26 cellular contexts compared by ENCODE assay signal in genomic region chr6:48140221-48140620, GRCh38. TPM values are rescaled to one million over a fixed set of nuclear protein-coding genes. Genes with fewer than 3 reads are reported as not detected.
A peak's percentile ranks its signal among the peaks of the same experiment; 100 is the strongest.
DNase-seq lines count a peak whose midpoint lies in the region; ATAC-seq and TF ChIP-seq lines count a peak whose summit lies in the region.
"Had no signal": no experiment of that assay in that cellular context is flagged by ENCODE, and none has a peak within 500 bp of the region (broad histone marks: within the 10 kb centered on the region; RNA-seq: fewer than 3 reads in every experiment).

No MANE protein-coding gene starts in this region.

- no peak overlapping the region for H3K27ac Mint-ChIP-seq in MCF 10A (ENCODE audit: low read depth, unreplicated experiment)
- H3K27ac Mint-ChIP-seq: CD14-positive monocyte; CD8-positive, alpha-beta memory T cell had no signal

- H3K4me1 Mint-ChIP-seq in MCF 10A (ENCODE audit: insufficient read depth, unreplicated experiment) = peaks cover 46% of the 10 kb centered on the region
- H3K4me1 Mint-ChIP-seq: CD14-positive monocyte; CD8-positive, alpha-beta memory T cell had no signal

- H3K9me3 ChIP-seq in breast epithelium (no peaks in the 10 kb centered on the region), adipocyte (ENCODE audit: control insufficient read depth, low read length) (no peaks in the 10 kb centered on the region), tibial nerve (no peaks in the 10 kb centered on the region)
- H3K9me3 ChIP-seq: BE2C had no signal

- no peaks in the 10 kb centered on the region for H3K4me1 ChIP-seq in breast epithelium
- H3K4me1 ChIP-seq in adipocyte (ENCODE audit: control insufficient read depth, insufficient read depth, low read length) = peaks cover 31% of the 10 kb centered on the region
- peaks cover 18% of the 10 kb centered on the region for H3K4me1 ChIP-seq in foreskin keratinocyte
- peaks cover 0 to 7% (median 0%) of the 10 kb centered on the region in 4 donors for H3K4me1 ChIP-seq in tibial nerve
- H3K4me1 ChIP-seq: BE2C had no signal

- 75 to 79% methylated on average over 1 of the region's 1 CpG for WGBS in tibial nerve, 2 donors

- H3K27me3 Mint-ChIP-seq in MCF 10A (ENCODE audit: insufficient read depth, unreplicated experiment) = no peaks in the 10 kb centered on the region
- H3K27me3 Mint-ChIP-seq: CD8-positive, alpha-beta memory T cell had no signal

- DNase-seq in MCF 10A (ENCODE audit: unreplicated experiment) (peak; percentile 18), breast epithelium (ENCODE audit: low spot score in 2 of 2) (no peak), adipocyte (ENCODE audit: low read depth) (peak; percentile 11), foreskin keratinocyte (peak in 1 of 2 donors; percentile 28), tibial nerve (ENCODE audit: low spot score in 2 of 2) (no peak), NCI-H69 (lab: John Stamatoyannopoulos, UW) (no peak), NCI-H748 (lab: John Stamatoyannopoulos, UW; ENCODE audit: unreplicated experiment) (no peak)
- DNase-seq: ACHN; BE2C; Calu3; CD8-positive, alpha-beta memory T cell; DMS153; DND-41; H7; Kasumi-1; MV-4-11; NCI-H1105; NCI-H146; NCI-H1930; NCI-H2107; NCI-H524; RPMI8226; SHP77 treated with DMSO at 0.1 percent for 48 hours had no signal

- TF ChIP-seq CTCF in MCF 10A (IDR thresholded peaks at IDR 0.05; ENCODE audit: unreplicated experiment) = no peak
- TF ChIP-seq CTCF in breast epithelium (IDR thresholded peaks at IDR 0.05) = no peak
- TF ChIP-seq CTCF in foreskin keratinocyte (conservative IDR thresholded peaks at IDR 0.05) = no peak
- TF ChIP-seq CTCF in tibial nerve (IDR thresholded peaks at IDR 0.05) = no peak

- no peak overlapping the region for H3K4me3 ChIP-seq in breast epithelium
- no peak overlapping the region for H3K4me3 ChIP-seq in adipocyte (ENCODE audit: low read length)
- no peak overlapping the region for H3K4me3 ChIP-seq in tibial nerve
- H3K4me3 ChIP-seq: K562 had no signal

- POLR2A ChIA-PET in MCF 10A (lab: Yijun Ruan, JAX) = no interaction called here

- TF ChIP-seq EP300 in tibial nerve (IDR thresholded peaks at IDR 0.05) = no peak

- H3K36me3 ChIP-seq in breast epithelium (no peaks in the 10 kb centered on the region), adipocyte (ENCODE audit: control insufficient read depth, insufficient read depth, low read length, severe bottlenecking) (no peaks in the 10 kb centered on the region), tibial nerve (no peaks in the 10 kb centered on the region)
- H3K36me3 ChIP-seq: BE2C had no signal

- H3K4me3 Mint-ChIP-seq in MCF 10A (ENCODE audit: unreplicated experiment) = no peak overlapping the region
- H3K4me3 Mint-ChIP-seq: CD14-positive monocyte; CD8-positive, alpha-beta memory T cell had no signal

- BruUV-seq in MCF 10A (replicated peaks; lab: Mats Ljungman, UMichigan) = no TSS peak

- peak; percentile 27 for ATAC-seq in foreskin keratinocyte
- ATAC-seq: K562 had no signal

- CTCF ChIA-PET in MCF 10A (lab: Yijun Ruan, JAX) = no interaction called here

- no peak overlapping the region for H3K27ac ChIP-seq in breast epithelium
- H3K27ac ChIP-seq in foreskin keratinocyte = no peak overlapping the region
- H3K27ac ChIP-seq in tibial nerve = no peak overlapping the region
- H3K27ac ChIP-seq: 22Rv1 had no signal

- no peak overlapping the region for H3K9ac ChIP-seq in adipocyte (ENCODE audit: low read length)

- H3K36me3 Mint-ChIP-seq in MCF 10A (ENCODE audit: insufficient read depth, unreplicated experiment) = no peaks in the 10 kb centered on the region
- H3K36me3 Mint-ChIP-seq: CD14-positive monocyte; CD8-positive, alpha-beta memory T cell had no signal

- H3K9me3 Mint-ChIP-seq in MCF 10A (ENCODE audit: unreplicated experiment) = no peaks in the 10 kb centered on the region

- intact Hi-C loops in MCF 10A (cut with micrococcal nuclease) (loop anchor here (5.0 kb wide), 1 partner anchor 1002 kb away; no protein-coding TSS in a partner anchor), breast epithelium (cut with DNase I; ENCODE audit: low total_unique reads) (no loop called here)

- TF ChIP-seq POLR2A in breast epithelium (IDR thresholded peaks at IDR 0.05) = no peak
- TF ChIP-seq POLR2A in tibial nerve (IDR thresholded peaks at IDR 0.05) = no peak

- H3K27me3 ChIP-seq in breast epithelium (no peaks in the 10 kb centered on the region), adipocyte (replicated peaks; ENCODE audit: control insufficient read depth, insufficient read depth, low read length) (no peaks in the 10 kb centered on the region), foreskin keratinocyte (no peaks in the 10 kb centered on the region), tibial nerve (no peaks in the 10 kb centered on the region)
- H3K27me3 ChIP-seq: BE2C had no signal

RNA-seq across cellular contexts. Expression of gene PTCHD4, which starts 29.2 kb away (rescaled TPM):
- total RNA-seq in MCF 10A (2022) = 7.4 and 8.4 TPM in 2 replicates
- 1 to 10 TPM; 1.6 to 2.9 (median 1.9) TPM for total RNA-seq in breast epithelium
- total RNA-seq in foreskin keratinocyte = 0.20 and 0.25 TPM in 2 replicates
- polyA plus RNA-seq in foreskin keratinocyte = 0.08 and 0.13 TPM in 2 replicates
- 1 to 10 TPM; 2.7 to 4.2 (median 3.0) TPM for total RNA-seq in tibial nerve
- total RNA-seq: Calu3; CD8-positive, alpha-beta memory T cell; K562 had no signal
- polyA plus RNA-seq: CD14-positive monocyte; CD8-positive, alpha-beta memory T cell; K562 had no signal

Comparison
In these comparisons a context has a peak if more than half of its experiments do, and no peak if none do; other contexts are left out.
1. DNase-seq: peak in MCF 10A (single experiment) and adipocyte (single experiment); none in breast epithelium (0 of 2), tibial nerve (0 of 2), NCI-H69 (single experiment) and NCI-H748 (single experiment).